ENCODE assay signal across 14 cellular contexts in the genomic region with DNA sequence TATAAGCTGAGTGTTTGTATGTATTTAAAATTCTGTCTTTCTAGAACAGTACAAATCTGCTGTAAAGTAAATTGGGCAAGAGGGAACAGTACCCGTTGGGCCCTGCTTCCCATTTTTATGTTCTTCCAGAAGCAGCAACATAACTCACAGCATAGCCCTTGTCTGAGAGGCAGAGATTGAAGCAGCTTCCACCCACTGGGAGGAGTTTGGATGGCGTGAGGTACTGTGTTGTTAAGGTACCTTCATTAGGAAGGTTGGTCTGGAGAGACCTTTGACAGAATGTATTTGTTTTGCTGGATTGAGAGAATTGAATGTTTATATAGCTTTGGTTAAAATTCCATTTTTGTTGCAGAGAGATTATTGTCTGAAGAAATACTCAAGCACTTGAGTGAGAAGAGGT.
"Had no signal": no experiment of that assay in that cellular context is flagged by ENCODE, and none has a peak within 500 bp of the region (broad histone marks: within the 10 kb centered on the region; RNA-seq: fewer than 3 reads in every experiment).

No MANE protein-coding gene starts in this region.

- H3K9me3 ChIP-seq: adrenal gland, body of pancreas, testis had no signal

- ATAC-seq: activated CD4-positive, CD25-positive, alpha-beta regulatory T cell treated with anti-CD3 and anti-CD28 coated beads, Interleukin-2, amount 50 U/mL, for 24 hours; body of pancreas; esophagus mucosa; natural killer cell; stimulated activated naive CD8-positive, alpha-beta T cell treated with anti-CD3 and anti-CD28 coated beads, Interleukin-15, amount 100 ng/mL, for 72 hours had no signal

- H3K27ac ChIP-seq: adrenal gland, body of pancreas, testis had no signal

- H3K27me3 ChIP-seq: adrenal gland, body of pancreas, testis had no signal

- H3K27ac Mint-ChIP-seq: endodermal cell; immature natural killer cell; natural killer cell; stimulated activated naive CD8-positive, alpha-beta T cell treated with anti-CD3 and anti-CD28 coated beads, Interleukin-15, amount 100 ng/mL, for 72 hours had no signal

- H3K4me3 ChIP-seq: adrenal gland, body of pancreas, testis had no signal

- H3K4me3 Mint-ChIP-seq: endodermal cell; immature natural killer cell; natural killer cell; stimulated activated naive CD8-positive, alpha-beta T cell treated with anti-CD3 and anti-CD28 coated beads, Interleukin-15, amount 100 ng/mL, for 72 hours had no signal

- DNase-seq: activated naive CD4-positive, alpha-beta T cell treated with anti-CD3 and anti-CD28 coated beads, Interleukin-2, amount 50 U/mL, for 16 hours; activated T-cell treated with anti-CD3 and anti-CD28 coated beads, Interleukin-2, amount 50 U/mL, for 1 hour; adrenal gland; body of pancreas; cerebellar nuclear complex; endodermal cell; immature natural killer cell; mammary epithelial cell; natural killer cell; stimulated activated CD4-positive, alpha-beta T cell treated with anti-CD3 and anti-CD28 coated beads, Interleukin-4, amount 100 ng/mL, for 1 hour; stimulated activated naive CD8-positive, alpha-beta T cell treated with anti-CD3 and anti-CD28 coated beads, Interleukin-15, amount 100 ng/mL, for 72 hours; testis had no signal

- H3K4me1 ChIP-seq: testis had no signal

- H3K4me1 Mint-ChIP-seq: immature natural killer cell; natural killer cell; stimulated activated naive CD8-positive, alpha-beta T cell treated with anti-CD3 and anti-CD28 coated beads, Interleukin-15, amount 100 ng/mL, for 72 hours had no signal

- H3K9me3 Mint-ChIP-seq: endodermal cell; immature natural killer cell; natural killer cell; stimulated activated naive CD8-positive, alpha-beta T cell treated with anti-CD3 and anti-CD28 coated beads, Interleukin-15, amount 100 ng/mL, for 72 hours had no signal

- H3K36me3 ChIP-seq: adrenal gland had no signal

- H3K36me3 Mint-ChIP-seq: immature natural killer cell, natural killer cell had no signal
